In the genomic region with DNA sequence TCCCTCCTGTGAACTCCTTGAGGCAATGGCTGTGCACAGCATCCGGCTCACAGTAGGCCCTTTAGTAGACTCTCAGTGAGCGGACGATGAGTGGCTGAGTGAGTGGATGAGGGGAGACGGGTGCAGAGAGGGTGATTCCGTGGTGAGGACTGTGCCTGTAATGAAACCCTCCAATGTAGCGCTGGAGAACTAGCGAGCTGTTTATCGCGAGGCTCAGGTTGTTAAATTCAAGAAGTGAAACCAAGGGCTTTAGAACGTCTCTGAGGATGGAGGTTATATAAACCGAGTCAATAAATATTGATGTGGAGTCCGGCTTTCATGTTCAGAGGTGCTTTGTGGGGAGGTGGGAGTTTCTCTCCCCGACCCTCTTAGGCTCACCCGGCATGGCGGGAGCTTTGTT, we compare ENCODE assay signal across 27 cellular contexts. TPM values are rescaled to one million over a fixed set of nuclear protein-coding genes. Genes with fewer than 3 reads are reported as not detected.
A peak's percentile ranks its signal among the peaks of the same experiment; 100 is the strongest.
DNase-seq lines count a peak whose midpoint lies in the region; ATAC-seq and TF ChIP-seq lines count a peak whose summit lies in the region.
"Had no signal": no experiment of that assay in that cellular context is flagged by ENCODE, and none has a peak within 500 bp of the region (broad histone marks: within the 10 kb centered on the region; RNA-seq: fewer than 3 reads in every experiment).

No MANE protein-coding gene starts in this region.

- H3K9me3 Mint-ChIP-seq in activated T-cell treated with anti-CD3 and anti-CD28 coated beads, Interleukin-2, amount 50 U/mL, for 4 hours, result no peaks in the 10 kb centered on the region
- no peaks in the 10 kb centered on the region for H3K9me3 Mint-ChIP-seq in T-cell
- H3K9me3 Mint-ChIP-seq: GM23338, H9 had no signal

- H3K27ac ChIP-seq in MM.1S (ENCODE audit: low read length), result no peak overlapping the region
- H3K27ac ChIP-seq in OCI-LY3 (ENCODE audit: low read length), result no peak overlapping the region
- H3K27ac ChIP-seq in caudate nucleus (ENCODE audit: low read depth, low read length), result peak overlapping the region; percentile 18

- no peak overlapping the region for H3K9ac ChIP-seq in MM.1S (ENCODE audit: low read length)
- no peak overlapping the region for H3K9ac ChIP-seq in OCI-LY3 (ENCODE audit: low read length)
- H3K9ac ChIP-seq: SK-N-SH had no signal

- H3K9me2 ChIP-seq in MM.1S (replicated peaks; ENCODE audit: insufficient read depth, low read length), result no peaks in the 10 kb centered on the region
- H3K9me2 ChIP-seq: SK-N-SH had no signal

- no peaks in the 10 kb centered on the region for H3K36me3 Mint-ChIP-seq in activated T-cell treated with anti-CD3 and anti-CD28 coated beads, Interleukin-2, amount 50 U/mL, for 4 hours (ENCODE audit: insufficient read depth)
- no peaks in the 10 kb centered on the region for H3K36me3 Mint-ChIP-seq in T-cell
- H3K36me3 Mint-ChIP-seq: CD14-positive monocyte; CD8-positive, alpha-beta memory T cell had no signal

- ATAC-seq in activated T-cell treated with anti-CD3 and anti-CD28 coated beads, Interleukin-2, amount 50 U/mL, for 4 hours, result no peak
- no peak for ATAC-seq in T-cell (replicated peaks in 1 of 4)
- ATAC-seq: GM23338 had no signal

- no peak overlapping the region for H3K27ac Mint-ChIP-seq in T-cell
- H3K27ac Mint-ChIP-seq: CD14-positive monocyte; CD8-positive, alpha-beta memory T cell; GM23338 had no signal

- H3K4me1 ChIP-seq in MM.1S (ENCODE audit: low read length) (no peaks in the 10 kb centered on the region), OCI-LY3 (ENCODE audit: low read length) (peaks cover 28% of the 10 kb centered on the region)

- H3F3A ChIP-seq in MM.1S (ENCODE audit: insufficient read depth, low read length), result no peaks in the 10 kb centered on the region

- no peaks in the 10 kb centered on the region for H3K4me1 Mint-ChIP-seq in activated T-cell treated with anti-CD3 and anti-CD28 coated beads, Interleukin-2, amount 50 U/mL, for 4 hours (ENCODE audit: low read depth)
- H3K4me1 Mint-ChIP-seq in T-cell, result no peaks in the 10 kb centered on the region
- H3K4me1 Mint-ChIP-seq: CD14-positive monocyte; CD8-positive, alpha-beta memory T cell; GM23338 had no signal

- CTCF ChIA-PET in T-cell (lab: Charles Lee), result no interaction called here

- TF ChIP-seq CTCF in GM12864 (IDR thresholded peaks at IDR 0.05; ENCODE audit: low read depth, low read length, missing control alignments) (no peak), MM.1S (IDR thresholded peaks at IDR 0.05; ENCODE audit: low read length) (no peak), OCI-LY3 (IDR thresholded peaks at IDR 0.05; ENCODE audit: low read depth, low read length) (no peak)

- H4K20me1 ChIP-seq in MM.1S (ENCODE audit: insufficient read depth, low read length), result no peaks in the 10 kb centered on the region
- H4K20me1 ChIP-seq in OCI-LY3 (ENCODE audit: insufficient read depth, low read length), result no peaks in the 10 kb centered on the region

- POLR2A ChIA-PET in T-cell (lab: Charles Lee), result no interaction called here

- H3K79me2 ChIP-seq in MM.1S (ENCODE audit: low read length) (no peaks in the 10 kb centered on the region), OCI-LY3 (ENCODE audit: low read length) (no peaks in the 10 kb centered on the region)

- H3K4me2 ChIP-seq in MM.1S (ENCODE audit: low read depth, low read length) (peak overlapping the region; percentile 18; the same call in 1 of the 2 replicates), OCI-LY3 (ENCODE audit: low read length) (peak overlapping the region; percentile 27)
- H3K4me2 ChIP-seq: GM23338, SK-N-SH had no signal

- H3K9me3 ChIP-seq in MM.1S (replicated peaks; ENCODE audit: insufficient read depth, low read length) (no peaks in the 10 kb centered on the region), OCI-LY3 (ENCODE audit: insufficient read depth, low read length) (no peaks in the 10 kb centered on the region)
- H3K9me3 ChIP-seq: SK-N-SH had no signal

- no peak overlapping the region; the same call in 1 of the 2 replicates for H2AFZ ChIP-seq in MM.1S (ENCODE audit: low read length)
- H2AFZ ChIP-seq in OCI-LY3 (ENCODE audit: low read depth, low read length), result no peak overlapping the region
- H2AFZ ChIP-seq: GM23338 had no signal

- H3K4me3 ChIP-seq in GM12864 (ENCODE audit: low read depth, low read length) (no peak overlapping the region), MM.1S (ENCODE audit: low read length) (no peak overlapping the region), OCI-LY3 (ENCODE audit: low read length) (no peak overlapping the region; the same call in 1 of the 2 replicates)
- H3K4me3 ChIP-seq: GM23338 had no signal

- peak; percentile 3 for DNase-seq in GM12864 (ENCODE audit: low read depth)
- DNase-seq in MM.1S, result no peak
- no peak for DNase-seq in caudate nucleus (lab: John Stamatoyannopoulos, UW)
- no peak for DNase-seq in NCI-H2081 (lab: John Stamatoyannopoulos, UW)
- DNase-seq in activated T-cell treated with anti-CD3 and anti-CD28 coated beads, Interleukin-2, amount 50 U/mL, for 4 hours, result no peak
- DNase-seq in T-cell, result no peak
- DNase-seq: CD8-positive, alpha-beta memory T cell; DMS 273 treated with DMSO at 0.1 percent for 48 hours; DMS79; EL; GDM1; H9; Kasumi-1; NCI-H1105; NCI-H1436 treated with DMSO at 0.1 percent for 48 hours; NCI-H1930; NCI-H446; NCI-H526; NCI-H82; OCI-M1; SK-N-SH; T-helper 2 cell had no signal

- no peaks in the 10 kb centered on the region for H3K27me3 ChIP-seq in MM.1S (replicated peaks; ENCODE audit: insufficient read depth, low read length)
- H3K27me3 ChIP-seq in OCI-LY3 (ENCODE audit: low read depth, low read length), result peaks cover 43% of the 10 kb centered on the region

- H3K27me3 Mint-ChIP-seq in activated T-cell treated with anti-CD3 and anti-CD28 coated beads, Interleukin-2, amount 50 U/mL, for 4 hours (ENCODE audit: low read depth), result peaks cover 8% of the 10 kb centered on the region
- peaks cover 0 to 15% of the 10 kb centered on the region in 2 donors for H3K27me3 Mint-ChIP-seq in T-cell

- H3K36me3 ChIP-seq in MM.1S (replicated peaks; ENCODE audit: insufficient read depth, low read length), result no peaks in the 10 kb centered on the region
- no peaks in the 10 kb centered on the region for H3K36me3 ChIP-seq in OCI-LY3 (replicated peaks; ENCODE audit: low read depth, low read length)

- no peak overlapping the region for H3K4me3 Mint-ChIP-seq in activated T-cell treated with anti-CD3 and anti-CD28 coated beads, Interleukin-2, amount 50 U/mL, for 4 hours
- no peak overlapping the region for H3K4me3 Mint-ChIP-seq in T-cell
- H3K4me3 Mint-ChIP-seq: CD14-positive monocyte; CD8-positive, alpha-beta memory T cell; GM23338; H9 had no signal

RNA-seq across cellular contexts. Expression of a gene that starts 53.2 kb away (rescaled TPM):
- not detected for total RNA-seq in activated T-cell treated with anti-CD3 and anti-CD28 coated beads, Interleukin-2, amount 50 U/mL, for 4 hours
- not detected for total RNA-seq in T-cell
- total RNA-seq: CD8-positive, alpha-beta memory T cell; GM23338; H9; HT-29; M059J had no signal
